1 cellular context compared by ENCODE assay signal in genomic region chr1:169064103-169064502, GRCh38.
TF ChIP-seq lines count a peak whose summit lies in the region.

No MANE protein-coding gene starts in this region.

TF ChIP-seq in HepG2, 621 proteins besides CTCF, POLR2A, EP300 and RAD21 (continued from another document):
- no peak for TF ChIP-seq CEBPZ (IDR thresholded peaks at IDR 0.05; ENCODE audit: low read length)
- no peak for TF ChIP-seq ZNF24 (IDR thresholded peaks at IDR 0.05)
- TF ChIP-seq ZNF251 (CRISPR knock-in tag; IDR thresholded peaks at IDR 0.05) = no peak
- no peak for TF ChIP-seq ZFY (CRISPR knock-in tag; IDR thresholded peaks at IDR 0.05)
- TF ChIP-seq ZNF30 (CRISPR knock-in tag; IDR thresholded peaks at IDR 0.05) = no peak
- TF ChIP-seq ZC3H13 (CRISPR knock-in tag; IDR thresholded peaks at IDR 0.05) = no peak
- no peak for TF ChIP-seq ZNF552 (CRISPR knock-in tag; IDR thresholded peaks at IDR 0.05; ENCODE audit: borderline replicate concordance)
- TF ChIP-seq, protein P1, sequence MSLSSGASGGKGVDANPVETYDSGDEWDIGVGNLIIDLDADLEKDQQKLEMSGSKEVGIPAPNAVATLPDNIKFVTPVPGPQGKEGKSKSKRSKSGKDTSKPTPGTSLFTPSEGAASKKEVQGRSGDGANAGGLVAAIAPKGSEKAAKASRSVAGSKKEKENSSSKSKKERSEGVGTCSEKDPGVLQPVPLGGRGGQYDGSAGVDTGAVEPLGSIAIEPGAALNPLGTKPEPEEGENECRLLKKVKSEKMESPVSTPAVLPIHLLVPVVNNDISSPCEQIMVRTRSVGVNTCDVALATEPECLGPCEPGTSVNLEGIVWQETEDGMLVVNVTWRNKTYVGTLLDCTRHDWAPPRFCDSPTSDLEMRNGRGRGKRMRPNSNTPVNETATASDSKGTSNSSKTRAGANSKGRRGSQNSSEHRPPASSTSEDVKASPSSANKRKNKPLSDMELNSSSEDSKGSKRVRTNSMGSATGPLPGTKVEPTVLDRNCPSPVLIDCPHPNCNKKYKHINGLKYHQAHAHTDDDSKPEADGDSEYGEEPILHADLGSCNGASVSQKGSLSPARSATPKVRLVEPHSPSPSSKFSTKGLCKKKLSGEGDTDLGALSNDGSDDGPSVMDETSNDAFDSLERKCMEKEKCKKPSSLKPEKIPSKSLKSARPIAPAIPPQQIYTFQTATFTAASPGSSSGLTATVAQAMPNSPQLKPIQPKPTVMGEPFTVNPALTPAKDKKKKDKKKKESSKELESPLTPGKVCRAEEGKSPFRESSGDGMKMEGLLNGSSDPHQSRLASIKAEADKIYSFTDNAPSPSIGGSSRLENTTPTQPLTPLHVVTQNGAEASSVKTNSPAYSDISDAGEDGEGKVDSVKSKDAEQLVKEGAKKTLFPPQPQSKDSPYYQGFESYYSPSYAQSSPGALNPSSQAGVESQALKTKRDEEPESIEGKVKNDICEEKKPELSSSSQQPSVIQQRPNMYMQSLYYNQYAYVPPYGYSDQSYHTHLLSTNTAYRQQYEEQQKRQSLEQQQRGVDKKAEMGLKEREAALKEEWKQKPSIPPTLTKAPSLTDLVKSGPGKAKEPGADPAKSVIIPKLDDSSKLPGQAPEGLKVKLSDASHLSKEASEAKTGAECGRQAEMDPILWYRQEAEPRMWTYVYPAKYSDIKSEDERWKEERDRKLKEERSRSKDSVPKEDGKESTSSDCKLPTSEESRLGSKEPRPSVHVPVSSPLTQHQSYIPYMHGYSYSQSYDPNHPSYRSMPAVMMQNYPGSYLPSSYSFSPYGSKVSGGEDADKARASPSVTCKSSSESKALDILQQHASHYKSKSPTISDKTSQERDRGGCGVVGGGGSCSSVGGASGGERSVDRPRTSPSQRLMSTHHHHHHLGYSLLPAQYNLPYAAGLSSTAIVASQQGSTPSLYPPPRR (CRISPR knock-in tag; IDR thresholded peaks at IDR 0.05; ENCODE audit: borderline replicate concordance) = no peak
- no peak for TF ChIP-seq CCDC6 (CRISPR knock-in tag; IDR thresholded peaks at IDR 0.05)
- TF ChIP-seq ISX (CRISPR knock-in tag; conservative IDR thresholded peaks at IDR 0.05) = no peak
- TF ChIP-seq, protein P2, sequence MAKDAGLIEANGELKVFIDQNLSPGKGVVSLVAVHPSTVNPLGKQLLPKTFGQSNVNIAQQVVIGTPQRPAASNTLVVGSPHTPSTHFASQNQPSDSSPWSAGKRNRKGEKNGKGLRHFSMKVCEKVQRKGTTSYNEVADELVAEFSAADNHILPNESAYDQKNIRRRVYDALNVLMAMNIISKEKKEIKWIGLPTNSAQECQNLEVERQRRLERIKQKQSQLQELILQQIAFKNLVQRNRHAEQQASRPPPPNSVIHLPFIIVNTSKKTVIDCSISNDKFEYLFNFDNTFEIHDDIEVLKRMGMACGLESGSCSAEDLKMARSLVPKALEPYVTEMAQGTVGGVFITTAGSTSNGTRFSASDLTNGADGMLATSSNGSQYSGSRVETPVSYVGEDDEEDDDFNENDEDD (CRISPR knock-in tag; IDR thresholded peaks at IDR 0.05; ENCODE audit: borderline replicate concordance) = no peak
- TF ChIP-seq MBNL3 (CRISPR knock-in tag; conservative IDR thresholded peaks at IDR 0.05) = no peak
- TF ChIP-seq ZNF512 (CRISPR knock-in tag; IDR thresholded peaks at IDR 0.05) = no peak
- TF ChIP-seq HIVEP1 (CRISPR knock-in tag; IDR thresholded peaks at IDR 0.05) = no peak
